In genomic region chr6:137755284-137755683, GRCh38 we compare ENCODE assay signal across 16 cellular contexts.
"Had no signal": no experiment of that assay in that cellular context is flagged by ENCODE, and none has a peak within 500 bp of the region (broad histone marks: within the 10 kb centered on the region; RNA-seq: fewer than 3 reads in every experiment).

No MANE protein-coding gene starts in this region.

- H3K4me3 ChIP-seq: cardiac muscle cell, esophagus squamous epithelium, mucosa of descending colon, ovary, psoas muscle had no signal

- H3K36me3 ChIP-seq: cardiac muscle cell, esophagus squamous epithelium, ovary had no signal

- FAIRE-seq: TTC549 had no signal

- H3K27me3 ChIP-seq: cardiac muscle cell, esophagus squamous epithelium, ovary had no signal

- ATAC-seq: activated CD4-positive, alpha-beta T cell treated with anti-CD3 and anti-CD28 coated beads for 36 hours; effector memory CD8-positive, alpha-beta T cell; left cardiac atrium; mucosa of descending colon; naive thymus-derived CD8-positive, alpha-beta T cell; psoas muscle; right cardiac atrium had no signal

- H3K4me3 Mint-ChIP-seq: activated CD4-positive, alpha-beta T cell treated with anti-CD3 and anti-CD28 coated beads for 36 hours; activated naive CD8-positive, alpha-beta T cell treated with anti-CD3 and anti-CD28 coated beads, Interleukin-2, amount 10 ng/mL, durations not matched to agents 7 days and 5 days; effector memory CD8-positive, alpha-beta T cell; naive thymus-derived CD8-positive, alpha-beta T cell had no signal

- H3K9me3 Mint-ChIP-seq: effector memory CD8-positive, alpha-beta T cell; naive thymus-derived CD8-positive, alpha-beta T cell had no signal

- H3K4me1 ChIP-seq: esophagus squamous epithelium had no signal

- H3K4me1 Mint-ChIP-seq: activated CD4-positive, alpha-beta T cell treated with anti-CD3 and anti-CD28 coated beads for 36 hours had no signal

- H3K9me3 ChIP-seq: esophagus squamous epithelium, mucosa of descending colon, ovary, psoas muscle had no signal

- DNase-seq: activated CD4-positive, alpha-beta T cell treated with anti-CD3 and anti-CD28 coated beads for 36 hours; activated CD4-positive, alpha-beta T cell treated with anti-CD3 and anti-CD28 coated beads, Interleukin-2, amount 50 U/mL, for 48 hours; activated naive CD8-positive, alpha-beta T cell treated with anti-CD3 and anti-CD28 coated beads, Interleukin-2, amount 10 ng/mL, durations not matched to agents 7 days and 5 days; amygdala; dermis blood vessel endothelial cell; effector memory CD8-positive, alpha-beta T cell; esophagus squamous epithelium; left cardiac atrium; mesenchymal stem cell; mucosa of descending colon; naive thymus-derived CD8-positive, alpha-beta T cell; ovary; psoas muscle; right cardiac atrium had no signal

- H3K27ac Mint-ChIP-seq: activated CD4-positive, alpha-beta T cell treated with anti-CD3 and anti-CD28 coated beads for 36 hours; activated naive CD8-positive, alpha-beta T cell treated with anti-CD3 and anti-CD28 coated beads, Interleukin-2, amount 10 ng/mL, durations not matched to agents 7 days and 5 days had no signal

- H3K27ac ChIP-seq: cardiac muscle cell, esophagus squamous epithelium, ovary, psoas muscle had no signal
